In genomic region chr9:36407122-36407723, GRCh38 we compare ENCODE assay signal across 1 cellular context.
A peak's percentile ranks its signal among the peaks of the same experiment; 100 is the strongest.
TF ChIP-seq lines count a peak whose summit lies in the region.

No MANE protein-coding gene starts in this region.

TF ChIP-seq in H1, 55 proteins besides CTCF, POLR2A, EP300 and RAD21:
- TF ChIP-seq E2F6 (IDR thresholded peaks at IDR 0.05) (peak; percentile 53), TEAD4 (IDR thresholded peaks at IDR 0.05; ENCODE audit: low read depth, low read length) (no peak), BCL11A (IDR thresholded peaks at IDR 0.05; ENCODE audit: low read depth in 2 of 2, low read length in 2 of 2) (no peak), SRF (IDR thresholded peaks at IDR 0.05; ENCODE audit: low read depth, low read length) (no peak), MAX (IDR thresholded peaks at IDR 0.05) (0 out of 2 replicates have a peak, but pooled peaks have one; percentile 35), SUZ12 (IDR thresholded peaks at IDR 0.05; ENCODE audit: low read length) (no peak)
TF ChIP-seq in H1: peak in this region for 2.
